ENCODE assay signal across 8 cellular contexts in genomic region chr6:107488875-107489635, GRCh38. TPM values are rescaled to one million over a fixed set of nuclear protein-coding genes. Genes with fewer than 3 reads are reported as not detected.
DNase-seq lines count a peak whose midpoint lies in the region; ATAC-seq, FAIRE-seq and TF ChIP-seq lines count a peak whose summit lies in the region.

No MANE protein-coding gene starts in this region.

- in situ Hi-C loops in Caki2 (cut with HindIII; ENCODE audit: low pct_unique_long_range_greater_than_20kb, low sequenced_read_pairs) (no loop called here), HepG2 (cut with HindIII; ENCODE audit: extremely low pct_ligation_motif_present, low pct_unique_long_range_greater_than_20kb) (no loop called here)

- H3F3A ChIP-seq in SU-DHL-6 (ENCODE audit: insufficient read depth), result peaks cover 10% of the 10 kb centered on the region

- no peak for FAIRE-seq in HepG2 (lab: Jason Lieb, UNC)

- POLR2A ChIA-PET in HepG2 (lab: Yijun Ruan, JAX), result interaction anchor here (1.0 to 4.0 kb wide), 4 partner anchors 30 to 373 kb away, joined by 4 to 24 read pairs (median 8); partner anchors contain the start of genes BEND3 and PDSS2

- CTCF ChIA-PET in HepG2 (lab: Yijun Ruan, JAX; ENCODE audit: low intra/inter-chr PET ratio, low total read pairs), result no interaction called here

- TF ChIP-seq EP300 in HepG2 (IDR thresholded peaks at IDR 0.05; ENCODE audit: low read depth in 2 of 2, low read length in 2 of 2) (no peak), HepG2 (CRISPR knock-in tag; IDR thresholded peaks at IDR 0.05; ENCODE audit: borderline replicate concordance) (no peak)

- H3K36me3 ChIP-seq in SU-DHL-6 (ENCODE audit: low read length), result 0 out of 2 replicates have a peak, but pooled peaks cover 6% of the 10 kb centered on the region
- H3K36me3 ChIP-seq in HepG2 (replicated peaks in 1 of 2; ENCODE audit: control insufficient read depth in 1 of 2, insufficient read depth in 2 of 2, low read length in 2 of 2), result no peaks in the 10 kb centered on the region

- peak overlapping the region; percentile 96 for H3K4me3 ChIP-seq in SU-DHL-6 (ENCODE audit: insufficient read depth, low read length, poor library complexity, severe bottlenecking)
- H3K4me3 ChIP-seq in coronary artery, result peak overlapping the region; percentile 88
- peak overlapping the region; percentile 94 to 98 (median 96) for H3K4me3 ChIP-seq in HepG2 (replicated peaks in 1 of 3; ENCODE audit: insufficient read depth in 1 of 3, low read depth in 2 of 3, low read length in 3 of 3)

- BruUV-seq in HepG2 (replicated peaks; lab: Mats Ljungman, UMichigan), result no TSS peak

- H3K4me2 ChIP-seq in SU-DHL-6 (ENCODE audit: low read depth, low read length, poor library complexity, severe bottlenecking) (peak overlapping the region; percentile 66), HepG2 (ENCODE audit: low read depth, low read length) (peak overlapping the region; percentile 97)

- H2AFZ ChIP-seq in SU-DHL-6 (ENCODE audit: low read depth, low read length, severe bottlenecking) (peak overlapping the region; percentile 37), HepG2 (ENCODE audit: low read length) (no peak overlapping the region)

- intact Hi-C loops in HepG2 (cut with micrococcal nuclease; ENCODE audit: unreplicated experiment), result no loop called here

- TF ChIP-seq POLR2A in HepG2 (IDR thresholded peaks at IDR 0.05; ENCODE audit: insufficient read depth in 1 of 2, low read depth in 2 of 2, low read length in 2 of 2), result peak in 1 of 2 experiments; percentile 17; a peak in 2 of 4 replicates

- H4K20me1 ChIP-seq in SU-DHL-6 (ENCODE audit: low read depth, low read length), result peaks cover 4% of the 10 kb centered on the region; the same call in 1 of the 2 replicates
- no peaks in the 10 kb centered on the region for H4K20me1 ChIP-seq in HepG2 (ENCODE audit: insufficient read depth, low read length)

- no peak for TF ChIP-seq RAD21 in HepG2 (CRISPR knock-in tag; IDR thresholded peaks at IDR 0.05)

- peak overlapping the region; percentile 90 for H3K9ac ChIP-seq in SU-DHL-6 (ENCODE audit: low read length)
- peak overlapping the region; percentile 80 for H3K9ac ChIP-seq in HepG2 (ENCODE audit: insufficient read depth, low read depth, low read length)

- H3K4me1 ChIP-seq in HepG2 (ENCODE audit: insufficient read depth, low read length), result peaks cover 27% of the 10 kb centered on the region

- ATAC-seq in HG03354 (IDR thresholded peaks at IDR 0.05; ENCODE audit: poor library complexity, severe bottlenecking, unreplicated experiment) (peak; percentile 14), HepG2 (peak; percentile 66), HG03159 (IDR thresholded peaks at IDR 0.05; ENCODE audit: unreplicated experiment) (no peak)

- 3% methylated on average over 32 of the region's 51 CpGs for WGBS in HepG2 (ENCODE audit: low lambda C conversion rate)

- H3K27me3 ChIP-seq in SU-DHL-6 (ENCODE audit: low read length), result no peaks in the 10 kb centered on the region
- no peaks in the 10 kb centered on the region; a peak in 2 of 5 replicates for H3K27me3 ChIP-seq in HepG2 (ENCODE audit: control insufficient read depth in 1 of 2, insufficient read depth in 2 of 2, low read length in 2 of 2)

- peaks cover 38% of the 10 kb centered on the region for H3K79me2 ChIP-seq in SU-DHL-6 (ENCODE audit: insufficient read depth, low read length)
- H3K79me2 ChIP-seq in HepG2 (ENCODE audit: insufficient read depth, low read length), result peaks cover 31% of the 10 kb centered on the region

- no peaks in the 10 kb centered on the region for H3K9me3 ChIP-seq in SU-DHL-6 (ENCODE audit: insufficient read depth, low read length)
- H3K9me3 ChIP-seq in HepG2 (ENCODE audit: low read length), result no peaks in the 10 kb centered on the region

- peak; percentile 16 for DNase-seq in Caki2 (ENCODE audit: low read depth)
- DNase-seq in coronary artery (ENCODE audit: low spot score), result peak; percentile 75
- DNase-seq in HepG2 (ENCODE audit: low spot score), result peak; percentile 44
- peak; percentile 5 to 11 for DNase-seq in stimulated activated CD4-positive, alpha-beta T cell treated with anti-CD3 and anti-CD28 coated beads, Interleukin-4, amount 100 ng/mL, for 48 hours (ENCODE audit: low read depth in 2 of 2)
- DNase-seq in effector CD4-positive, alpha-beta T cell, result no peak

- H3K27ac ChIP-seq in SU-DHL-6 (ENCODE audit: low read depth, low read length) (peak overlapping the region; percentile 42), coronary artery (peak overlapping the region; percentile 66 to 94), HepG2 (ENCODE audit: extremely low read length, insufficient read depth, low read length) (peak overlapping the region; percentile 73)

- H3K9me2 ChIP-seq in SU-DHL-6 (replicated peaks; ENCODE audit: insufficient read depth, low read length), result no peaks in the 10 kb centered on the region

- TF ChIP-seq CTCF in SU-DHL-6 (IDR thresholded peaks at IDR 0.05; ENCODE audit: insufficient read depth, low read length, poor library complexity, severe bottlenecking) (no peak), coronary artery (IDR thresholded peaks at IDR 0.05) (no peak), HepG2 (CRISPR knock-in tag; IDR thresholded peaks at IDR 0.05) (peak; percentile 40)

TF ChIP-seq in HepG2, 621 proteins besides CTCF, POLR2A, EP300 and RAD21 (continues in another document):
- peak; percentile 65; the same call in 1 of the 2 replicates for TF ChIP-seq ZNF792 (CRISPR knock-in tag; IDR thresholded peaks at IDR 0.05)
- TF ChIP-seq ZNF841 (CRISPR knock-in tag; IDR thresholded peaks at IDR 0.05; ENCODE audit: borderline replicate concordance), result no peak
- no peak for TF ChIP-seq SP4 (CRISPR knock-in tag; IDR thresholded peaks at IDR 0.05)
- no peak for TF ChIP-seq ZNF549 (CRISPR knock-in tag; IDR thresholded peaks at IDR 0.05)
- TF ChIP-seq ZNF260 (CRISPR knock-in tag; IDR thresholded peaks at IDR 0.05; ENCODE audit: borderline replicate concordance, low read depth), result no peak

RNA-seq across cellular contexts. Expression of gene SOBP, which starts 0.9 kb away (rescaled TPM):
- 0.51 TPM in 1 of 2 replicates, not detected in the other for total RNA-seq in Caki2 (2014; rRNA removed; shearing (Covaris generic); ENCODE audit: low replicate concordance)
- 5.0 and 6.9 TPM in 2 replicates for total RNA-seq in HepG2 (2016; rRNA removed; fragmentation: Illumina TruSeq; extraction: Trizol)
- total RNA-seq in HepG2 (2016; cell fraction: cytosol; rRNA removed; fragmentation: Illumina TruSeq; extraction: Trizol; ENCODE audit: low read depth), result 16.8 and 17.1 TPM in 2 replicates
- total RNA-seq in HepG2 (2016; cell fraction: insoluble cytoplasmic fraction; rRNA removed; fragmentation: Illumina TruSeq; extraction: Trizol), result 4.6 and 7.3 TPM in 2 replicates
- total RNA-seq in HepG2 (2016; cell fraction: membrane; rRNA removed; fragmentation: Illumina TruSeq; extraction: Trizol), result 9.6 and 9.9 TPM in 2 replicates
- 20.2 and 20.8 TPM in 2 replicates for total RNA-seq in HepG2 (2016; cell fraction: nucleus; rRNA removed; fragmentation: Illumina TruSeq; extraction: Trizol)
- 1.2 and 1.5 TPM in 2 replicates for polyA plus RNA-seq in HepG2 (2011; rRNA removed)
- 0.68 and 0.69 TPM in 2 replicates for polyA plus RNA-seq in HepG2 (2011; cell fraction: cytosol; rRNA removed)
- polyA plus RNA-seq in HepG2 (2011; cell fraction: nucleus; rRNA removed), result 2.6 and 4.7 TPM in 2 replicates
- 7.5 and 8.9 TPM in 2 replicates for polyA plus RNA-seq in HepG2 (2012)
- polyA plus RNA-seq in HepG2 (2016; cell fraction: cytosol; fragmentation: Illumina TruSeq; extraction: Trizol; ENCODE audit: low read depth), result 3.7 and 4.0 TPM in 2 replicates
- polyA plus RNA-seq in HepG2 (2016; cell fraction: insoluble cytoplasmic fraction; fragmentation: Illumina TruSeq; extraction: Trizol; ENCODE audit: low read depth), result 7.3 and 10.4 TPM in 2 replicates
- 7.3 and 8.1 TPM in 2 replicates for polyA plus RNA-seq in HepG2 (2016; cell fraction: membrane; fragmentation: Illumina TruSeq; extraction: Trizol; ENCODE audit: low read depth)
- 11.6 and 12.0 TPM in 2 replicates for polyA plus RNA-seq in HepG2 (2016; cell fraction: nucleus; fragmentation: Illumina TruSeq; extraction: Trizol; ENCODE audit: insufficient read depth, low read depth)
- 0.12 and 2.0 TPM in 2 replicates for polyA minus RNA-seq in HepG2 (2011; rRNA and poly(A)+ RNA removed; ENCODE audit: low replicate concordance)
- polyA minus RNA-seq in HepG2 (2011; cell fraction: cytosol; rRNA and poly(A)+ RNA removed), result 2.5 and 3.5 TPM in 2 replicates
- polyA minus RNA-seq in HepG2 (2011; cell fraction: nucleus; rRNA and poly(A)+ RNA removed), result 17.2 and 22.7 TPM in 2 replicates

RNA-seq across cellular contexts. Expression of gene PDSS2, which starts 29.7 kb away (rescaled TPM):
- total RNA-seq in Caki2 (2014; rRNA removed; shearing (Covaris generic); ENCODE audit: low replicate concordance), result 21.1 and 22.3 TPM in 2 replicates
- 17.0 and 23.7 TPM in 2 replicates for total RNA-seq in HepG2 (2016; rRNA removed; fragmentation: Illumina TruSeq; extraction: Trizol)
- 2.9 and 3.2 TPM in 2 replicates for total RNA-seq in HepG2 (2016; cell fraction: cytosol; rRNA removed; fragmentation: Illumina TruSeq; extraction: Trizol; ENCODE audit: low read depth)
- total RNA-seq in HepG2 (2016; cell fraction: insoluble cytoplasmic fraction; rRNA removed; fragmentation: Illumina TruSeq; extraction: Trizol), result 18.3 and 23.8 TPM in 2 replicates
- total RNA-seq in HepG2 (2016; cell fraction: membrane; rRNA removed; fragmentation: Illumina TruSeq; extraction: Trizol), result 9.3 and 9.5 TPM in 2 replicates
- total RNA-seq in HepG2 (2016; cell fraction: nucleus; rRNA removed; fragmentation: Illumina TruSeq; extraction: Trizol), result 14.1 and 15.4 TPM in 2 replicates
- 12.5 and 16.2 TPM in 2 replicates for polyA plus RNA-seq in HepG2 (2011; rRNA removed)
- polyA plus RNA-seq in HepG2 (2011; cell fraction: cytosol; rRNA removed), result 9.6 and 11.7 TPM in 2 replicates
- 7.2 and 7.4 TPM in 2 replicates for polyA plus RNA-seq in HepG2 (2011; cell fraction: nucleus; rRNA removed)
- polyA plus RNA-seq in HepG2 (2012), result 9.1 and 10.3 TPM in 2 replicates
- polyA plus RNA-seq in HepG2 (2016; cell fraction: cytosol; fragmentation: Illumina TruSeq; extraction: Trizol; ENCODE audit: low read depth), result 2.9 TPM in 2 replicates
- 23.7 and 26.1 TPM in 2 replicates for polyA plus RNA-seq in HepG2 (2016; cell fraction: insoluble cytoplasmic fraction; fragmentation: Illumina TruSeq; extraction: Trizol; ENCODE audit: low read depth)
- 5.0 and 6.5 TPM in 2 replicates for polyA plus RNA-seq in HepG2 (2016; cell fraction: membrane; fragmentation: Illumina TruSeq; extraction: Trizol; ENCODE audit: low read depth)
- polyA plus RNA-seq in HepG2 (2016; cell fraction: nucleus; fragmentation: Illumina TruSeq; extraction: Trizol; ENCODE audit: insufficient read depth, low read depth), result 9.4 and 12.7 TPM in 2 replicates
- polyA minus RNA-seq in HepG2 (2011; rRNA and poly(A)+ RNA removed; ENCODE audit: low replicate concordance), result 31.3 and 38.1 TPM in 2 replicates
- 11.1 and 12.6 TPM in 2 replicates for polyA minus RNA-seq in HepG2 (2011; cell fraction: cytosol; rRNA and poly(A)+ RNA removed)
- 31.7 and 32.4 TPM in 2 replicates for polyA minus RNA-seq in HepG2 (2011; cell fraction: nucleus; rRNA and poly(A)+ RNA removed)
